ENCODE assay signal across 20 cellular contexts in genomic region chr15:48017747-48018146, GRCh38.
DNase-seq lines count a peak whose midpoint lies in the region; ATAC-seq, FAIRE-seq and TF ChIP-seq lines count a peak whose summit lies in the region.
"Had no signal": no experiment of that assay in that cellular context is flagged by ENCODE, and none has a peak within 500 bp of the region (broad histone marks: within the 10 kb centered on the region; RNA-seq: fewer than 3 reads in every experiment).

No MANE protein-coding gene starts in this region.

- H4K20me1 ChIP-seq in H1 (replicated peaks in 1 of 2; ENCODE audit: control insufficient read depth in 1 of 2, insufficient read depth in 2 of 2, low read length in 2 of 2) = no peaks in the 10 kb centered on the region

- no peak for TF ChIP-seq POLR2A in H1 (IDR thresholded peaks at IDR 0.05; ENCODE audit: control extremely low read depth in 1 of 2, low read depth in 2 of 2, low read length in 2 of 2)
- no peak for TF ChIP-seq POLR2A in suprapubic skin (IDR thresholded peaks at IDR 0.05)

- no peaks in the 10 kb centered on the region for H3K4me1 Mint-ChIP-seq in activated naive CD8-positive, alpha-beta T cell treated with anti-CD3 and anti-CD28 coated beads, Interleukin-2, amount 50 U/mL, for 24 hours
- H3K4me1 Mint-ChIP-seq: CD4-positive, alpha-beta memory T cell had no signal

- H3K36me3 ChIP-seq in H1 (ENCODE audit: control insufficient read depth in 2 of 4, insufficient read depth in 4 of 4, low read length in 3 of 4) (no peaks in the 10 kb centered on the region), mesenchymal stem cell (ENCODE audit: control insufficient read depth in 1 of 2, insufficient read depth in 2 of 2, low read depth in 1 of 2, low read length in 2 of 2) (no peaks in the 10 kb centered on the region), suprapubic skin (no peaks in the 10 kb centered on the region)
- H3K36me3 ChIP-seq: BE2C, SJCRH30 had no signal

- no peaks in the 10 kb centered on the region; a peak in 1 of 4 replicates for H3K79me2 ChIP-seq in H1 (ENCODE audit: control insufficient read depth in 1 of 2, insufficient read depth in 2 of 2, low read length in 2 of 2)

- H3K9ac ChIP-seq in H1 (replicated peaks in 1 of 4; ENCODE audit: extremely low read depth in 1 of 4, low read depth in 3 of 4, low read length in 3 of 4) (no peak overlapping the region), mesenchymal stem cell (ENCODE audit: low read length) (no peak overlapping the region)

- no peaks in the 10 kb centered on the region for H3K36me3 Mint-ChIP-seq in activated naive CD8-positive, alpha-beta T cell treated with anti-CD3 and anti-CD28 coated beads, Interleukin-2, amount 50 U/mL, for 24 hours (ENCODE audit: low read depth)
- H3K36me3 Mint-ChIP-seq: CD4-positive, alpha-beta memory T cell had no signal

- 89% methylated on average over 3 of the region's 3 CpGs; no CpG with 5 or more reads in 1 of the 2 experiments for WGBS in H1 (ENCODE audit: extremely low coverage in 1 of 2, insufficient coverage in 1 of 2, insufficient read length in 1 of 2, insufficient replicate concordance in 2 of 2, low coverage in 1 of 2, low lambda C conversion rate in 2 of 2, missing lambda C conversion rate in 1 of 2), 2 experiments
- WGBS in mesenchymal stem cell = 93% methylated on average over 3 of the region's 3 CpGs
- 54% methylated on average over 3 of the region's 3 CpGs for WGBS in suprapubic skin

- no peak overlapping the region for H2BK120ac ChIP-seq in H1 (replicated peaks; ENCODE audit: low read depth, low read length)
- no peak overlapping the region for H2BK120ac ChIP-seq in mesenchymal stem cell (ENCODE audit: low read depth, low read length)

- H3K9me3 ChIP-seq in H1 (ENCODE audit: insufficient read depth in 2 of 2, low read depth in 1 of 2, low read length in 1 of 2) (no peaks in the 10 kb centered on the region), mesenchymal stem cell (ENCODE audit: control insufficient read depth, low read length) (no peaks in the 10 kb centered on the region), suprapubic skin (no peaks in the 10 kb centered on the region)
- H3K9me3 ChIP-seq: BE2C, SJCRH30 had no signal

- POLR2A ChIA-PET in H1 (lab: Charles Lee; ENCODE audit: partially characterized antibody) = no interaction called here

- no peak overlapping the region for H2BK15ac ChIP-seq in H1 (ENCODE audit: low read length)
- no peak overlapping the region for H2BK15ac ChIP-seq in mesenchymal stem cell (ENCODE audit: low read depth, poor library complexity, severe bottlenecking)

- no peak overlapping the region for H3K27ac Mint-ChIP-seq in activated naive CD8-positive, alpha-beta T cell treated with anti-CD3 and anti-CD28 coated beads, Interleukin-2, amount 50 U/mL, for 24 hours
- H3K27ac Mint-ChIP-seq: CD4-positive, alpha-beta memory T cell had no signal

- H3K4me2 ChIP-seq in H1 (ENCODE audit: insufficient read depth in 1 of 2, low read depth in 2 of 2, low read length in 2 of 2) = no peak overlapping the region
- no peak overlapping the region for H3K4me2 ChIP-seq in mesenchymal stem cell (ENCODE audit: low read length, poor library complexity, severe bottlenecking)

- H3K4ac ChIP-seq in H1 (replicated peaks; ENCODE audit: insufficient read length, low read depth, low read length) (no peak overlapping the region), mesenchymal stem cell (ENCODE audit: low read depth in 1 of 2, low read length in 2 of 2) (no peak overlapping the region)

- H4K91ac ChIP-seq in H1 (replicated peaks; ENCODE audit: insufficient read length, low read length) (no peak overlapping the region), mesenchymal stem cell (ENCODE audit: low read length) (no peak overlapping the region)

- CTCF ChIA-PET in H1 (lab: Charles Lee; ENCODE audit: partially characterized antibody) = interaction anchor here (1.1 kb wide), 1 partner anchor 67 kb away, joined by 3 read pairs; no protein-coding TSS in a partner anchor

- H3K4me1 ChIP-seq in H1 (replicated peaks in 1 of 4; ENCODE audit: control insufficient read depth in 3 of 4, insufficient read depth in 4 of 4, low read length in 3 of 4) = no peaks in the 10 kb centered on the region
- peaks cover 1% of the 10 kb centered on the region for H3K4me1 ChIP-seq in mesenchymal stem cell (ENCODE audit: control insufficient read depth, insufficient read depth, low read depth, low read length)
- no peaks in the 10 kb centered on the region for H3K4me1 ChIP-seq in suprapubic skin
- H3K4me1 ChIP-seq: BE2C, SJCRH30 had no signal

- TF ChIP-seq RAD21 in H1 (IDR thresholded peaks at IDR 0.05 in 1 of 2, conservative IDR thresholded peaks at IDR 0.05 in 1 of 2; ENCODE audit: low read depth in 2 of 2, low read length in 2 of 2) = no peak

- TF ChIP-seq CTCF in H1 (IDR thresholded peaks at IDR 0.05; ENCODE audit: control extremely low read depth in 1 of 3, insufficient read depth in 1 of 3, low read depth in 1 of 3, low read length in 3 of 3) = no peak
- TF ChIP-seq CTCF in suprapubic skin (IDR thresholded peaks at IDR 0.05) = no peak

- H2BK12ac ChIP-seq in H1 (ENCODE audit: low read depth, low read length) (no peak overlapping the region), mesenchymal stem cell (ENCODE audit: low read length in 2 of 2) (no peak overlapping the region)

- H3K27me3 ChIP-seq in H1 (replicated peaks in 1 of 4; ENCODE audit: control insufficient read depth in 3 of 4, extremely low read depth in 1 of 4, insufficient read depth in 3 of 4, low read length in 3 of 4) = no peaks in the 10 kb centered on the region
- H3K27me3 ChIP-seq in mesenchymal stem cell (ENCODE audit: control insufficient read depth in 1 of 2, insufficient read depth in 1 of 2, low read length in 2 of 2) = peaks cover 0 to 6% of the 10 kb centered on the region in 2 experiments
- no peaks in the 10 kb centered on the region for H3K27me3 ChIP-seq in suprapubic skin
- H3K27me3 ChIP-seq: BE2C, SJCRH30 had no signal

- H4K8ac ChIP-seq in H1 (ENCODE audit: extremely low read depth, insufficient read depth, low read length) (no peak overlapping the region), mesenchymal stem cell (ENCODE audit: low read length) (no peak overlapping the region)

- H2AFZ ChIP-seq in H1 (ENCODE audit: low read length) (peak overlapping the region; percentile 74; the same call in 1 of the 2 replicates), mesenchymal stem cell (ENCODE audit: low read depth, low read length) (no peak overlapping the region)

- H3K27me3 Mint-ChIP-seq in activated naive CD8-positive, alpha-beta T cell treated with anti-CD3 and anti-CD28 coated beads, Interleukin-2, amount 50 U/mL, for 24 hours = no peaks in the 10 kb centered on the region

- intact Hi-C loops in head of caudate nucleus (cut with DNase I) = no loop called here

- peak; percentile 61 for DNase-seq in NCI-H2171 treated with DMSO at 0.1 percent for 48 hours (lab: John Stamatoyannopoulos, UW)
- DNase-seq in H1 (ENCODE audit: low read depth in 1 of 2, low spot score in 2 of 2) = no peak
- DNase-seq in mesenchymal stem cell = no peak
- no peak for DNase-seq in suprapubic skin (ENCODE audit: low spot score in 2 of 2)
- DNase-seq in activated naive CD8-positive, alpha-beta T cell treated with anti-CD3 and anti-CD28 coated beads, Interleukin-2, amount 50 U/mL, for 24 hours = no peak
- DNase-seq in NCI-H2029 (lab: John Stamatoyannopoulos, UW) = no peak
- DNase-seq in head of caudate nucleus = no peak
- DNase-seq: BE2C; Calu3; CD4-positive, alpha-beta memory T cell; DMS53; NCI-H1105; NCI-H1694 treated with DMSO at 0.1 percent for 48 hours; NCI-H446 treated with DMSO at 0.1 percent for 48 hours; NCI-H748 treated with DMSO at 0.1 percent for 48 hours; PC-3 had no signal

- H3K56ac ChIP-seq in H1 (replicated peaks; ENCODE audit: insufficient read length, low read depth, low read length) = no peak overlapping the region

- no peak overlapping the region for H3K4me3 Mint-ChIP-seq in activated naive CD8-positive, alpha-beta T cell treated with anti-CD3 and anti-CD28 coated beads, Interleukin-2, amount 50 U/mL, for 24 hours
- H3K4me3 Mint-ChIP-seq: CD4-positive, alpha-beta memory T cell had no signal

- H4K5ac ChIP-seq in H1 (ENCODE audit: insufficient read length, low read depth, low read length) = no peak overlapping the region

- H3K18ac ChIP-seq in H1 (ENCODE audit: extremely low read depth, low read length) (no peak overlapping the region), mesenchymal stem cell (ENCODE audit: low read depth in 1 of 2, low read length in 2 of 2) (peak overlapping the region in 1 of 2 experiments; percentile 80)

- H3K23me2 ChIP-seq in H1 (ENCODE audit: low read depth, low read length) = no peaks in the 10 kb centered on the region

- H2BK5ac ChIP-seq in H1 (ENCODE audit: low read depth, low read length) (no peak overlapping the region), mesenchymal stem cell (ENCODE audit: low read depth, low read length, poor library complexity, severe bottlenecking) (no peak overlapping the region)

- H2BK20ac ChIP-seq in H1 (ENCODE audit: low read length) = 0 out of 2 replicates have a peak overlapping the region, but pooled peaks have one; percentile 3

- H3K79me1 ChIP-seq in H1 (ENCODE audit: low read depth, low read length) = no peaks in the 10 kb centered on the region
- H3K79me1 ChIP-seq in mesenchymal stem cell (replicated peaks; ENCODE audit: low read length, poor library complexity, severe bottlenecking) = no peaks in the 10 kb centered on the region

- TF ChIP-seq EP300 in H1 (IDR thresholded peaks at IDR 0.05; ENCODE audit: borderline replicate concordance in 1 of 2, low read depth in 2 of 2, low read length in 2 of 2) (no peak), suprapubic skin (IDR thresholded peaks at IDR 0.05) (no peak)

- no peak overlapping the region for H2AK5ac ChIP-seq in H1 (ENCODE audit: low read depth, low read length)
- peak overlapping the region; percentile 44 for H2AK5ac ChIP-seq in mesenchymal stem cell (ENCODE audit: low read length, severe bottlenecking)

- H3K23ac ChIP-seq in H1 (ENCODE audit: insufficient read length) (no peak overlapping the region), mesenchymal stem cell (ENCODE audit: low read length in 2 of 2) (no peak overlapping the region)

- FAIRE-seq in H1 (lab: Jason Lieb, UNC) = no peak
- FAIRE-seq: K562 had no signal

- H3K9me3 Mint-ChIP-seq in activated naive CD8-positive, alpha-beta T cell treated with anti-CD3 and anti-CD28 coated beads, Interleukin-2, amount 50 U/mL, for 24 hours = no peaks in the 10 kb centered on the region

- H3K14ac ChIP-seq in H1 (ENCODE audit: insufficient read length) (no peak overlapping the region), mesenchymal stem cell (ENCODE audit: low read length in 2 of 2) (no peak overlapping the region)

- H3K27ac ChIP-seq in H1 (ENCODE audit: low read depth, low read length) (no peak overlapping the region), mesenchymal stem cell (ENCODE audit: low read length, poor library complexity, severe bottlenecking) (no peak overlapping the region), suprapubic skin (peak overlapping the region; percentile 48)
- H3K27ac ChIP-seq: RWPE1, SJCRH30 had no signal

- no peak overlapping the region for H3K4me3 ChIP-seq in H1 (ENCODE audit: extremely low read depth in 1 of 4, insufficient read depth in 2 of 4, low read depth in 3 of 4, low read length in 4 of 4)
- no peak overlapping the region for H3K4me3 ChIP-seq in mesenchymal stem cell (ENCODE audit: insufficient read depth in 1 of 2, low read depth in 1 of 2, low read length in 2 of 2)
- no peak overlapping the region for H3K4me3 ChIP-seq in suprapubic skin
- H3K4me3 ChIP-seq: K562, SJCRH30 had no signal

- ATAC-seq in activated naive CD8-positive, alpha-beta T cell treated with anti-CD3 and anti-CD28 coated beads, Interleukin-2, amount 50 U/mL, for 24 hours = no peak
- no peak for ATAC-seq in GM19395 (IDR thresholded peaks at IDR 0.05; ENCODE audit: unreplicated experiment)
- ATAC-seq: K562, PC-3 had no signal
